Comparison of ENCODE assay signal across 13 cellular contexts in the genomic region with DNA sequence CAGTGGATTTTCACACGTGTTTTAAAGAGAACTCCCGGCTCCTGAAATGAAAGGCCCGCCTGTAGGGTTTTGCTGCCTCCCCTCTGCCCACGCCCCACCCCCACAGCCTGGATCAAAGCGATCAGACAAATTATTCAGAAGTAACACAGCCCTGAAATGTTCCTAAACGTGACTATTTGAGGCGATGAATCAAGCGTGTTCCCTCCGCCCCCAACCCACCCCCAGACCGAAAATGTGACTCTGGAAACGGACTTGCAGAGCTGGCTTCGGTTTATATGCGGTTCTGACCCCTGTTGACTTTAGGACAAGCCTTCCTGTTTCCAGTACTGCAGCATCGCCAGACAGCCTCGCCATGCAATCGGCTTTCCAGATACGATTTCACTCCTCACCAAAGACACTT. TPM values are rescaled to one million over a fixed set of nuclear protein-coding genes. Genes with fewer than 3 reads are reported as not detected.
A peak's percentile ranks its signal among the peaks of the same experiment; 100 is the strongest.
DNase-seq lines count a peak whose midpoint lies in the region; FAIRE-seq and TF ChIP-seq lines count a peak whose summit lies in the region.
"Had no signal": no experiment of that assay in that cellular context is flagged by ENCODE, and none has a peak within 500 bp of the region (broad histone marks: within the 10 kb centered on the region; RNA-seq: fewer than 3 reads in every experiment).

No MANE protein-coding gene starts in this region.

- dilution Hi-C loops in keratinocyte (cut with MboI; ENCODE audit: extremely low pct_ligation_motif_present, low sequenced_read_pairs), result no loop called here

- TF ChIP-seq CTCF in keratinocyte (optimal IDR thresholded peaks at IDR 0.05 in 1 of 3, IDR thresholded peaks at IDR 0.05 in 1 of 3, conservative IDR thresholded peaks at IDR 0.05 in 1 of 3; ENCODE audit: extremely low read depth in 1 of 3, insufficient read depth in 2 of 3, low read length in 3 of 3) (no peak), WERI-Rb-1 (IDR thresholded peaks at IDR 0.05; ENCODE audit: low read depth, low read length) (no peak)

- no peak overlapping the region for H3K27ac ChIP-seq in keratinocyte (ENCODE audit: control insufficient read depth, insufficient read depth, low read length)
- H3K27ac ChIP-seq in WERI-Rb-1, result no peak overlapping the region

- peak overlapping the region; percentile 38 for H3K4me3 ChIP-seq in H7 (ENCODE audit: insufficient read depth, low read depth, low read length)
- H3K4me3 ChIP-seq in adipocyte (ENCODE audit: low read length), result peak overlapping the region; percentile 82
- peak overlapping the region in 1 of 3 experiments; percentile 47 for H3K4me3 ChIP-seq in keratinocyte (ENCODE audit: control insufficient read depth in 2 of 3, extremely low read depth in 1 of 3, insufficient read depth in 2 of 3, low read depth in 1 of 3, low read length in 3 of 3)
- no peak overlapping the region for H3K4me3 ChIP-seq in WERI-Rb-1 (ENCODE audit: low read depth, low read length)
- H3K4me3 ChIP-seq: HAP-1 had no signal

- H3K36me3 ChIP-seq in H7 (replicated peaks; ENCODE audit: control insufficient read depth, insufficient read depth, low read length) (no peaks in the 10 kb centered on the region), adipocyte (ENCODE audit: control insufficient read depth, insufficient read depth, low read length, severe bottlenecking) (no peaks in the 10 kb centered on the region), keratinocyte (ENCODE audit: control insufficient read depth in 2 of 2, extremely low read depth in 1 of 2, insufficient read depth in 2 of 2, low read length in 2 of 2) (no peaks in the 10 kb centered on the region), WERI-Rb-1 (no peaks in the 10 kb centered on the region)
- H3K36me3 ChIP-seq: HAP-1 had no signal

- DNase-seq in H7, result peak; percentile 35
- no peak for DNase-seq in adipocyte (ENCODE audit: low read depth)
- DNase-seq in keratinocyte (ENCODE audit: low read depth, low spot score), result no peak
- DNase-seq in stimulated activated CD4-positive, alpha-beta T cell treated with anti-CD3 and anti-CD28 coated beads, Interleukin-4, amount 100 ng/mL, for 24 hours, result peak; percentile 42
- DNase-seq in NCI-H446 (lab: John Stamatoyannopoulos, UW), result no peak
- no peak for DNase-seq in NCI-H1694 treated with DMSO at 0.1 percent for 48 hours (lab: John Stamatoyannopoulos, UW)
- no peak for DNase-seq in WERI-Rb-1
- no peak for DNase-seq in SHP77 treated with DMSO at 0.1 percent for 48 hours (lab: John Stamatoyannopoulos, UW)
- DNase-seq: occipital lobe had no signal

- H2AFZ ChIP-seq in keratinocyte (ENCODE audit: control insufficient read depth, low read length), result no peak overlapping the region

- H3K9me3 ChIP-seq in adipocyte (ENCODE audit: control insufficient read depth, low read length) (peaks cover 12% of the 10 kb centered on the region), keratinocyte (ENCODE audit: control insufficient read depth, low read depth, low read length) (no peaks in the 10 kb centered on the region), WERI-Rb-1 (ENCODE audit: severe bottlenecking) (no peaks in the 10 kb centered on the region)
- H3K9me3 ChIP-seq: HAP-1, SK-N-SH had no signal

- peak overlapping the region; percentile 76 for H3K4me2 ChIP-seq in keratinocyte (ENCODE audit: control insufficient read depth, extremely low read depth, insufficient read depth, low read depth, low read length)
- H3K4me2 ChIP-seq: SK-N-SH had no signal

- FAIRE-seq in keratinocyte (lab: Jason Lieb, UNC), result no peak

- H3K9me1 ChIP-seq in keratinocyte (ENCODE audit: control insufficient read depth, extremely low read depth, insufficient read depth, low read length), result no peaks in the 10 kb centered on the region

- H3K9ac ChIP-seq in adipocyte (ENCODE audit: low read length) (peak overlapping the region; percentile 72), keratinocyte (ENCODE audit: control insufficient read depth, extremely low read depth, insufficient read depth, low read length) (no peak overlapping the region)
- H3K9ac ChIP-seq: SK-N-SH had no signal

- H4K20me1 ChIP-seq in keratinocyte (ENCODE audit: control insufficient read depth, extremely low read depth, insufficient read depth, low read length), result no peaks in the 10 kb centered on the region

- H3K27me3 ChIP-seq in H7 (ENCODE audit: control insufficient read depth, insufficient read depth, low read length) (peaks cover 34% of the 10 kb centered on the region), adipocyte (replicated peaks; ENCODE audit: control insufficient read depth, insufficient read depth, low read length) (no peaks in the 10 kb centered on the region), keratinocyte (ENCODE audit: control insufficient read depth, extremely low read depth, insufficient read depth, low read length) (peaks cover 21% of the 10 kb centered on the region), WERI-Rb-1 (ENCODE audit: insufficient read depth, low read depth, severe bottlenecking) (no peaks in the 10 kb centered on the region)

- no peaks in the 10 kb centered on the region for H3K4me1 ChIP-seq in adipocyte (ENCODE audit: control insufficient read depth, insufficient read depth, low read length)
- peaks cover 3% of the 10 kb centered on the region for H3K4me1 ChIP-seq in keratinocyte (ENCODE audit: control insufficient read depth, extremely low read depth, insufficient read depth, low read length)
- H3K4me1 ChIP-seq: HAP-1 had no signal

- H3K79me2 ChIP-seq in keratinocyte (ENCODE audit: control insufficient read depth, insufficient read depth, low read length), result no peaks in the 10 kb centered on the region

RNA-seq across cellular contexts. Expression of gene SMIM21, which starts 28.8 kb away (rescaled TPM):
- total RNA-seq in H7 (2014; rRNA removed; shearing (Covaris generic)), result not detected in 2 replicates
- not detected in 3 replicates for polyA plus RNA-seq in keratinocyte
- not detected for polyA plus RNA-seq in keratinocyte (2011; ENCODE audit: low read depth)
- not detected in 2 replicates for polyA plus RNA-seq in keratinocyte (2011; cell fraction: cytosol; rRNA removed)
- not detected in 2 replicates for polyA plus RNA-seq in keratinocyte (2011; cell fraction: nucleus; rRNA removed)
- polyA plus RNA-seq in keratinocyte (2012; ENCODE audit: low replicate concordance), result not detected in 2 replicates
- polyA minus RNA-seq in keratinocyte, result not detected in 3 replicates
- polyA minus RNA-seq in keratinocyte (2011; cell fraction: cytosol; rRNA and poly(A)+ RNA removed), result not detected
- not detected in 2 replicates for polyA minus RNA-seq in keratinocyte (2011; cell fraction: nucleus; rRNA and poly(A)+ RNA removed)
- total RNA-seq: dermis microvascular lymphatic vessel endothelial cell, LHCN-M2, occipital lobe had no signal
- polyA plus RNA-seq: SK-N-SH had no signal

Comparison
In these comparisons a context has a peak if more than half of its experiments do, and no peak if none do; other contexts are left out.
1. DNase-seq: peak in H7 (single experiment) and stimulated activated CD4-positive, alpha-beta T cell treated with anti-CD3 and anti-CD28 coated beads, Interleukin-4, amount 100 ng/mL, for 24 hours (single experiment); none in adipocyte (single experiment), keratinocyte (single experiment), NCI-H446 (0 of 2), NCI-H1694 treated with DMSO at 0.1 percent for 48 hours (single experiment), WERI-Rb-1 (single experiment) and SHP77 treated with DMSO at 0.1 percent for 48 hours (single experiment).